1 cellular context compared by ENCODE assay signal in the genomic region with DNA sequence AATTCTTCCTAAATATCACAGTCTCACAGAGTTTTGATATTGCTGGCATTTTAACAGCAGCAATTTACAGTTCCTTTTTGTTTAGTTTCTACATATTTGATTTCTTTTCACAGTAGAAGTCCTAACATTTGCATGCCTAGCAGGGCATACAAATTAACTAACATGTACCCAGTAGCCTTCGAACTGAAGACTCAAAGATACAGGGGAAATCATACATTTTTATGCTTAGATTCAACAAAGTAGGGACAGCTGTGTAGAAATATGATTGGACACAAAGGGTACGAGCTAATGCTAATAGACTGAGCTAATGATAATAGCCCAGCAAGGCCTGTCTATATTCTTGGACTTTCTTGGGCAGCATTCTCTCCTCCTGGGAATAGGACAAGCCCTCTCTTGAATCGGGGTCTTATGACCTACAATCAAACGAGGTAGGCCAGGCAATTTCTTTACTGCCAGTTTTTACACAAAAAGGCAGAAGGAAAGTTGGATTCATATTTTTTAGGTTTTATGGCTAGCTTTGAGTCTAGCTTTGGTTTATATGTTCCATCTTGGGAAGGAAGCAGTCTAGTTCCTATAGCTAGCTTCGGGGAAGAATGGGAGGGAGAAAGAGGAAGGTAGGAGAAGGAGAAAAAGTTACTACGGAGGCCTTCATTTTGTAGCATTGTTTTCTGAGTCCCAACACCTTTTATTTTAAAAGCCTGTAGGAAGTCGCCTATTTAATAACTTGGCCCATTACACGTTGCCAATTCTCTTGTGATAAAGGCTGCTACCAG.
TF ChIP-seq lines count a peak whose summit lies in the region.

No MANE protein-coding gene starts in this region.

TF ChIP-seq in GM23338, 12 proteins besides CTCF, POLR2A, EP300 and RAD21 (continued from another document):
- TF ChIP-seq, protein P1, sequence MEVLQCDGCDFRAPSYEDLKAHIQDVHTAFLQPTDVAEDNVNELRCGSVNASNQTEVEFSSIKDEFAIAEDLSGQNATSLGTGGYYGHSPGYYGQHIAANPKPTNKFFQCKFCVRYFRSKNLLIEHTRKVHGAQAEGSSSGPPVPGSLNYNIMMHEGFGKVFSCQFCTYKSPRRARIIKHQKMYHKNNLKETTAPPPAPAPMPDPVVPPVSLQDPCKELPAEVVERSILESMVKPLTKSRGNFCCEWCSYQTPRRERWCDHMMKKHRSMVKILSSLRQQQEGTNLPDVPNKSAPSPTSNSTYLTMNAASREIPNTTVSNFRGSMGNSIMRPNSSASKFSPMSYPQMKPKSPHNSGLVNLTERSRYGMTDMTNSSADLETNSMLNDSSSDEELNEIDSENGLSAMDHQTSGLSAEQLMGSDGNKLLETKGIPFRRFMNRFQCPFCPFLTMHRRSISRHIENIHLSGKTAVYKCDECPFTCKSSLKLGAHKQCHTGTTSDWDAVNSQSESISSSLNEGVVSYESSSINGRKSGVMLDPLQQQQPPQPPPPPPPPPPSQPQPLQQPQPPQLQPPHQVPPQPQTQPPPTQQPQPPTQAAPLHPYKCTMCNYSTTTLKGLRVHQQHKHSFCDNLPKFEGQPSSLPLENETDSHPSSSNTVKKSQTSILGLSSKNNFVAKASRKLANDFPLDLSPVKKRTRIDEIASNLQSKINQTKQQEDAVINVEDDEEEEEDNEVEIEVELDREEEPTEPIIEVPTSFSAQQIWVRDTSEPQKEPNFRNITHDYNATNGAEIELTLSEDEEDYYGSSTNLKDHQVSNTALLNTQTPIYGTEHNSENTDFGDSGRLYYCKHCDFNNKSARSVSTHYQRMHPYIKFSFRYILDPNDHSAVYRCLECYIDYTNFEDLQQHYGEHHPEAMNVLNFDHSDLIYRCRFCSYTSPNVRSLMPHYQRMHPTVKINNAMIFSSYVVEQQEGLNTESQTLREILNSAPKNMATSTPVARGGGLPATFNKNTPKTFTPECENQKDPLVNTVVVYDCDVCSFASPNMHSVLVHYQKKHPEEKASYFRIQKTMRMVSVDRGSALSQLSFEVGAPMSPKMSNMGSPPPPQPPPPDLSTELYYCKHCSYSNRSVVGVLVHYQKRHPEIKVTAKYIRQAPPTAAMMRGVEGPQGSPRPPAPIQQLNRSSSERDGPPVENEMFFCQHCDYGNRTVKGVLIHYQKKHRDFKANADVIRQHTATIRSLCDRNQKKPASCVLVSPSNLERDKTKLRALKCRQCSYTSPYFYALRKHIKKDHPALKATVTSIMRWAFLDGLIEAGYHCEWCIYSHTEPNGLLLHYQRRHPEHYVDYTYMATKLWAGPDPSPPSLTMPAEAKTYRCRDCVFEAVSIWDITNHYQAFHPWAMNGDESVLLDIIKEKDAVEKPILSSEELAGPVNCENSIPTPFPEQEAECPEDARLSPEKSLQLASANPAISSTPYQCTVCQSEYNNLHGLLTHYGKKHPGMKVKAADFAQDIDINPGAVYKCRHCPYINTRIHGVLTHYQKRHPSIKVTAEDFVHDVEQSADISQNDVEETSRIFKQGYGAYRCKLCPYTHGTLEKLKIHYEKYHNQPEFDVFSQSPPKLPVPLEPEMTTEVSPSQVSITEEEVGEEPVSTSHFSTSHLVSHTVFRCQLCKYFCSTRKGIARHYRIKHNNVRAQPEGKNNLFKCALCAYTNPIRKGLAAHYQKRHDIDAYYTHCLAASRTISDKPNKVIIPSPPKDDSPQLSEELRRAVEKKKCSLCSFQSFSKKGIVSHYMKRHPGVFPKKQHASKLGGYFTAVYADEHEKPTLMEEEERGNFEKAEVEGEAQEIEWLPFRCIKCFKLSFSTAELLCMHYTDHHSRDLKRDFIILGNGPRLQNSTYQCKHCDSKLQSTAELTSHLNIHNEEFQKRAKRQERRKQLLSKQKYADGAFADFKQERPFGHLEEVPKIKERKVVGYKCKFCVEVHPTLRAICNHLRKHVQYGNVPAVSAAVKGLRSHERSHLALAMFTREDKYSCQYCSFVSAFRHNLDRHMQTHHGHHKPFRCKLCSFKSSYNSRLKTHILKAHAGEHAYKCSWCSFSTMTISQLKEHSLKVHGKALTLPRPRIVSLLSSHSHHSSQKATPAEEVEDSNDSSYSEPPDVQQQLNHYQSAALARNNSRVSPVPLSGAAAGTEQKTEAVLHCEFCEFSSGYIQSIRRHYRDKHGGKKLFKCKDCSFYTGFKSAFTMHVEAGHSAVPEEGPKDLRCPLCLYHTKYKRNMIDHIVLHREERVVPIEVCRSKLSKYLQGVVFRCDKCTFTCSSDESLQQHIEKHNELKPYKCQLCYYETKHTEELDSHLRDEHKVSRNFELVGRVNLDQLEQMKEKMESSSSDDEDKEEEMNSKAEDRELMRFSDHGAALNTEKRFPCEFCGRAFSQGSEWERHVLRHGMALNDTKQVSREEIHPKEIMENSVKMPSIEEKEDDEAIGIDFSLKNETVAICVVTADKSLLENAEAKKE (CRISPR knock-in tag; IDR thresholded peaks at IDR 0.05) = no peak
- no peak for TF ChIP-seq STAT1 (IDR thresholded peaks at IDR 0.05; ENCODE audit: unreplicated experiment)
- TF ChIP-seq, protein P2, sequence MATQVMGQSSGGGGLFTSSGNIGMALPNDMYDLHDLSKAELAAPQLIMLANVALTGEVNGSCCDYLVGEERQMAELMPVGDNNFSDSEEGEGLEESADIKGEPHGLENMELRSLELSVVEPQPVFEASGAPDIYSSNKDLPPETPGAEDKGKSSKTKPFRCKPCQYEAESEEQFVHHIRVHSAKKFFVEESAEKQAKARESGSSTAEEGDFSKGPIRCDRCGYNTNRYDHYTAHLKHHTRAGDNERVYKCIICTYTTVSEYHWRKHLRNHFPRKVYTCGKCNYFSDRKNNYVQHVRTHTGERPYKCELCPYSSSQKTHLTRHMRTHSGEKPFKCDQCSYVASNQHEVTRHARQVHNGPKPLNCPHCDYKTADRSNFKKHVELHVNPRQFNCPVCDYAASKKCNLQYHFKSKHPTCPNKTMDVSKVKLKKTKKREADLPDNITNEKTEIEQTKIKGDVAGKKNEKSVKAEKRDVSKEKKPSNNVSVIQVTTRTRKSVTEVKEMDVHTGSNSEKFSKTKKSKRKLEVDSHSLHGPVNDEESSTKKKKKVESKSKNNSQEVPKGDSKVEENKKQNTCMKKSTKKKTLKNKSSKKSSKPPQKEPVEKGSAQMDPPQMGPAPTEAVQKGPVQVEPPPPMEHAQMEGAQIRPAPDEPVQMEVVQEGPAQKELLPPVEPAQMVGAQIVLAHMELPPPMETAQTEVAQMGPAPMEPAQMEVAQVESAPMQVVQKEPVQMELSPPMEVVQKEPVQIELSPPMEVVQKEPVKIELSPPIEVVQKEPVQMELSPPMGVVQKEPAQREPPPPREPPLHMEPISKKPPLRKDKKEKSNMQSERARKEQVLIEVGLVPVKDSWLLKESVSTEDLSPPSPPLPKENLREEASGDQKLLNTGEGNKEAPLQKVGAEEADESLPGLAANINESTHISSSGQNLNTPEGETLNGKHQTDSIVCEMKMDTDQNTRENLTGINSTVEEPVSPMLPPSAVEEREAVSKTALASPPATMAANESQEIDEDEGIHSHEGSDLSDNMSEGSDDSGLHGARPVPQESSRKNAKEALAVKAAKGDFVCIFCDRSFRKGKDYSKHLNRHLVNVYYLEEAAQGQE (IDR thresholded peaks at IDR 0.05; ENCODE audit: unreplicated experiment) = no peak
